Comparison of ENCODE assay signal across 1 cellular context in the genomic region with DNA sequence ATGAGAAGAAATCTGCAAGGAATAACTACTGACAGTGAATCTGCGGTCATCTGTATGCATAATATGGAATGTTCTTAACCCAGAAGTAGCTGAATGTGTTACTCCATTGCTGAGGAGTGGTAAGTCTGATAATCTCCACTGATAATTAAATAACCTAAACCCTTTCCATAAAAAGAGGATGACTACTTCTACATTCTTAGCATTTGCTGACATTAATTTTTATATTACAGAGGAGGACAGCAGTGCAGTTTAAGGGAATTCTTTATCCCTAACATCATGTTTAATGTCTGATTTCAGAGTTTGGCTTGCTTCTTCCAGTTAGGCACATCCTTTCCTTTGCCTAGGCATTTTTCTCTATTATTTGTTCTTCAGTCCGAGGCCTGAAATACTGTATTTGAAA.
TF ChIP-seq lines count a peak whose summit lies in the region.

No MANE protein-coding gene starts in this region.

TF ChIP-seq in GM12878, 131 proteins besides CTCF, POLR2A, EP300 and RAD21:
- TF ChIP-seq BACH1 (IDR thresholded peaks at IDR 0.05; ENCODE audit: borderline replicate concordance) (no peak), RUNX3 (IDR thresholded peaks at IDR 0.05; ENCODE audit: low read length) (no peak), MYB (IDR thresholded peaks at IDR 0.05; ENCODE audit: borderline replicate concordance, low read depth, low read length) (no peak), WRNIP1 (IDR thresholded peaks at IDR 0.05; ENCODE audit: borderline replicate concordance, low read depth, low read length) (no peak), POU2F2 (IDR thresholded peaks at IDR 0.05; ENCODE audit: borderline replicate concordance, low read depth, low read length) (no peak), TAF1 (IDR thresholded peaks at IDR 0.05; ENCODE audit: borderline replicate concordance, low read depth, low read length) (no peak), HDGF (IDR thresholded peaks at IDR 0.05) (no peak), SPI1 (IDR thresholded peaks at IDR 0.05; ENCODE audit: borderline replicate concordance, insufficient read depth, low read depth, low read length) (no peak), LARP7 (IDR thresholded peaks at IDR 0.05) (no peak), SIN3A (IDR thresholded peaks at IDR 0.05; ENCODE audit: low read depth, low read length) (no peak), NR2C1 (IDR thresholded peaks at IDR 0.05) (no peak), CREM (IDR thresholded peaks at IDR 0.05; ENCODE audit: low read depth) (no peak), CBX5 (IDR thresholded peaks at IDR 0.05; ENCODE audit: low read depth) (no peak), SRF (IDR thresholded peaks at IDR 0.05; ENCODE audit: low read depth in 2 of 2, low read length in 2 of 2) (no peak), ZNF384 (IDR thresholded peaks at IDR 0.05; ENCODE audit: borderline replicate concordance, low read depth, low read length) (no peak), FOS (IDR thresholded peaks at IDR 0.05; ENCODE audit: borderline replicate concordance, extremely low read depth, insufficient read length) (no peak)
- TF ChIP-seq, protein P1, sequence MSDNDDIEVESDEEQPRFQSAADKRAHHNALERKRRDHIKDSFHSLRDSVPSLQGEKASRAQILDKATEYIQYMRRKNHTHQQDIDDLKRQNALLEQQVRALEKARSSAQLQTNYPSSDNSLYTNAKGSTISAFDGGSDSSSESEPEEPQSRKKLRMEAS (IDR thresholded peaks at IDR 0.05; ENCODE audit: low read depth, low read length): no peak
- TF ChIP-seq, protein P2, sequence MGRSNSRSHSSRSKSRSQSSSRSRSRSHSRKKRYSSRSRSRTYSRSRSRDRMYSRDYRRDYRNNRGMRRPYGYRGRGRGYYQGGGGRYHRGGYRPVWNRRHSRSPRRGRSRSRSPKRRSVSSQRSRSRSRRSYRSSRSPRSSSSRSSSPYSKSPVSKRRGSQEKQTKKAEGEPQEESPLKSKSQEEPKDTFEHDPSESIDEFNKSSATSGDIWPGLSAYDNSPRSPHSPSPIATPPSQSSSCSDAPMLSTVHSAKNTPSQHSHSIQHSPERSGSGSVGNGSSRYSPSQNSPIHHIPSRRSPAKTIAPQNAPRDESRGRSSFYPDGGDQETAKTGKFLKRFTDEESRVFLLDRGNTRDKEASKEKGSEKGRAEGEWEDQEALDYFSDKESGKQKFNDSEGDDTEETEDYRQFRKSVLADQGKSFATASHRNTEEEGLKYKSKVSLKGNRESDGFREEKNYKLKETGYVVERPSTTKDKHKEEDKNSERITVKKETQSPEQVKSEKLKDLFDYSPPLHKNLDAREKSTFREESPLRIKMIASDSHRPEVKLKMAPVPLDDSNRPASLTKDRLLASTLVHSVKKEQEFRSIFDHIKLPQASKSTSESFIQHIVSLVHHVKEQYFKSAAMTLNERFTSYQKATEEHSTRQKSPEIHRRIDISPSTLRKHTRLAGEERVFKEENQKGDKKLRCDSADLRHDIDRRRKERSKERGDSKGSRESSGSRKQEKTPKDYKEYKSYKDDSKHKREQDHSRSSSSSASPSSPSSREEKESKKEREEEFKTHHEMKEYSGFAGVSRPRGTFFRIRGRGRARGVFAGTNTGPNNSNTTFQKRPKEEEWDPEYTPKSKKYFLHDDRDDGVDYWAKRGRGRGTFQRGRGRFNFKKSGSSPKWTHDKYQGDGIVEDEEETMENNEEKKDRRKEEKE (IDR thresholded peaks at IDR 0.05): no peak
- TF ChIP-seq, protein P3, sequence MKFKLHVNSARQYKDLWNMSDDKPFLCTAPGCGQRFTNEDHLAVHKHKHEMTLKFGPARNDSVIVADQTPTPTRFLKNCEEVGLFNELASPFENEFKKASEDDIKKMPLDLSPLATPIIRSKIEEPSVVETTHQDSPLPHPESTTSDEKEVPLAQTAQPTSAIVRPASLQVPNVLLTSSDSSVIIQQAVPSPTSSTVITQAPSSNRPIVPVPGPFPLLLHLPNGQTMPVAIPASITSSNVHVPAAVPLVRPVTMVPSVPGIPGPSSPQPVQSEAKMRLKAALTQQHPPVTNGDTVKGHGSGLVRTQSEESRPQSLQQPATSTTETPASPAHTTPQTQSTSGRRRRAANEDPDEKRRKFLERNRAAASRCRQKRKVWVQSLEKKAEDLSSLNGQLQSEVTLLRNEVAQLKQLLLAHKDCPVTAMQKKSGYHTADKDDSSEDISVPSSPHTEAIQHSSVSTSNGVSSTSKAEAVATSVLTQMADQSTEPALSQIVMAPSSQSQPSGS (IDR thresholded peaks at IDR 0.05; ENCODE audit: low read length): no peak
